In the genomic region with DNA sequence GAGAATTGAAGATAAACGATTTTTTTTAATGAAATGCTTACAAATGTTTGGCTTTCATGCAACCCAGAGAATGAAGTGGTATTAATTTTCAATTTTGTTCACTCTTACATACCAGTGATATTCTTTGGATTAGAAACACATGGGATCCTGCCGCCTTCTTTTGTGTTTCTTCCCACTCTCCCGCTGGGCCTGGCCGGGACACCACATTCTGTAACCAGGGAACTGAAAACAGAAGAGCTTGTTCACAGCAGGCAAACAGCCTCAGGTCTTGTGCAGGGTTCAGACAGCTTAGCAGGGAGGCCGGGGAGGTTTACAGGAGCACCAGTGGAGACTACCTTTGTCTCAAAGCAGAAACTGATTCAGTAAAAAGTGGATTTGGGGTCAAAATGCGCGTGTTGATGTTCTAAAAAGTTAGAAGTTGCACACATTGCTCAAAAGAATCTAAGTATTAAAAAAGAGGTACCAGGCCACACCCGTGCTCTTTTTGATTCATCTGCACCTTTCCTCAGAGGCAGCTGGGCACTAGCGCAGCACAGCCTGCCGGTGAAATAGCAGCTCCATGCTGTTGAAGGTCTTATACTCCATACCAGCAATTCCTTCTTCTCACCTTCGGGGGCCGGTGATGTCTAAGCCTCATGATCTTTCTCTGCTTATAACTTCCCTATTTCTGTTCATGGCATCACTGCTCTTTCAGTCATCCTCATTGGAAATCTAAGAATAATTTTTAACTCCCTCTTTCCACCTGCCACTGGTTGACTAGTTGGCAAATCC, we compare ENCODE assay signal across 11 cellular contexts.
DNase-seq lines count a peak whose midpoint lies in the region; ATAC-seq and TF ChIP-seq lines count a peak whose summit lies in the region.
"Had no signal": no experiment of that assay in that cellular context is flagged by ENCODE, and none has a peak within 500 bp of the region (broad histone marks: within the 10 kb centered on the region; RNA-seq: fewer than 3 reads in every experiment).

No MANE protein-coding gene starts in this region.

- no peaks in the 10 kb centered on the region for H3K27me3 ChIP-seq in transverse colon

- no peak for TF ChIP-seq CTCF in activated CD8-positive, alpha-beta T cell treated with anti-CD3 and anti-CD28 coated beads for 36 hours (IDR thresholded peaks at IDR 0.05)
- TF ChIP-seq CTCF in transverse colon (IDR thresholded peaks at IDR 0.05) = no peak

- H3K27me3 Mint-ChIP-seq in activated CD8-positive, alpha-beta T cell treated with anti-CD3 and anti-CD28 coated beads for 36 hours = no peaks in the 10 kb centered on the region
- H3K27me3 Mint-ChIP-seq in activated CD8-positive, alpha-beta T cell treated with anti-CD3 and anti-CD28 coated beads, Interleukin-2, amount 10 ng/mL, durations not matched to agents 7 days and 5 days (ENCODE audit: low read depth) = no peaks in the 10 kb centered on the region
- H3K27me3 Mint-ChIP-seq: B cell had no signal

- H3K9me3 ChIP-seq in transverse colon = no peaks in the 10 kb centered on the region

- H3K36me3 Mint-ChIP-seq in activated CD8-positive, alpha-beta T cell treated with anti-CD3 and anti-CD28 coated beads for 36 hours (ENCODE audit: low read depth) = peaks cover 16% of the 10 kb centered on the region
- H3K36me3 Mint-ChIP-seq in activated CD8-positive, alpha-beta T cell treated with anti-CD3 and anti-CD28 coated beads, Interleukin-2, amount 10 ng/mL, durations not matched to agents 7 days and 5 days (ENCODE audit: low read depth) = peaks cover 6% of the 10 kb centered on the region

- POLR2A ChIA-PET in activated CD8-positive, alpha-beta T cell treated with anti-CD3 and anti-CD28 coated beads for 36 hours (lab: Charles Lee) = interaction anchor here (1.1 kb wide), 2 partner anchors 10 to 41 kb away, joined by 3 read pairs; no protein-coding TSS in a partner anchor
- POLR2A ChIA-PET in activated CD8-positive, alpha-beta T cell treated with anti-CD3 and anti-CD28 coated beads, Interleukin-2, amount 10 ng/mL, durations not matched to agents 7 days and 5 days (lab: Charles Lee) = no interaction called here

- H3K4me1 ChIP-seq in transverse colon = peaks cover 0 to 6% (median 0%) of the 10 kb centered on the region in 4 donors

- H3K36me3 ChIP-seq in transverse colon = peaks cover 0 to 62% (median 16%) of the 10 kb centered on the region in 4 donors

- H3K4me3 ChIP-seq in transverse colon = no peak overlapping the region

- no peaks in the 10 kb centered on the region for H3K4me1 Mint-ChIP-seq in activated CD8-positive, alpha-beta T cell treated with anti-CD3 and anti-CD28 coated beads for 36 hours (ENCODE audit: low read depth)
- H3K4me1 Mint-ChIP-seq in activated CD8-positive, alpha-beta T cell treated with anti-CD3 and anti-CD28 coated beads, Interleukin-2, amount 10 ng/mL, durations not matched to agents 7 days and 5 days (ENCODE audit: low read depth) = no peaks in the 10 kb centered on the region
- H3K4me1 Mint-ChIP-seq: B cell had no signal

- CTCF ChIA-PET in activated CD8-positive, alpha-beta T cell treated with anti-CD3 and anti-CD28 coated beads for 36 hours (lab: Charles Lee) = interaction anchor here (0.7 to 2.1 kb wide), 5 partner anchors 9 to 151 kb away, joined by 3 to 13 read pairs (median 3); no protein-coding TSS in a partner anchor
- CTCF ChIA-PET in activated CD8-positive, alpha-beta T cell treated with anti-CD3 and anti-CD28 coated beads, Interleukin-2, amount 10 ng/mL, durations not matched to agents 7 days and 5 days (lab: Charles Lee) = interaction anchor here (1.4 to 5.2 kb wide), 3 partner anchors 10 to 151 kb away, joined by 3 to 30 read pairs (median 3); no protein-coding TSS in a partner anchor

- H3K27ac ChIP-seq in transverse colon = peak overlapping the region in 3 of 4 donors; percentile 9 to 42 (median 21)

- no peak for TF ChIP-seq POLR2A in transverse colon (IDR thresholded peaks at IDR 0.05)

- H3K4me3 Mint-ChIP-seq in activated CD8-positive, alpha-beta T cell treated with anti-CD3 and anti-CD28 coated beads for 36 hours = no peak overlapping the region
- no peak overlapping the region for H3K4me3 Mint-ChIP-seq in activated CD8-positive, alpha-beta T cell treated with anti-CD3 and anti-CD28 coated beads, Interleukin-2, amount 10 ng/mL, durations not matched to agents 7 days and 5 days
- H3K4me3 Mint-ChIP-seq: B cell; T-helper 1 cell treated with Interleukin-12 subunit alpha and Interleukin-12 subunit beta and Interleukin-4 antibody, amounts not matched to agents 30 μg/mL and 1 μg/mL, for 36 hours had no signal

- H3K27ac Mint-ChIP-seq in activated CD8-positive, alpha-beta T cell treated with anti-CD3 and anti-CD28 coated beads for 36 hours = peak overlapping the region; percentile 6
- H3K27ac Mint-ChIP-seq in activated CD8-positive, alpha-beta T cell treated with anti-CD3 and anti-CD28 coated beads, Interleukin-2, amount 10 ng/mL, durations not matched to agents 7 days and 5 days = no peak overlapping the region
- H3K27ac Mint-ChIP-seq: B cell; T-helper 1 cell treated with Interleukin-12 subunit alpha and Interleukin-12 subunit beta and Interleukin-4 antibody, amounts not matched to agents 30 μg/mL and 1 μg/mL, for 36 hours had no signal

- WGBS in transverse colon (ENCODE audit: low coverage in 1 of 2), 2 donors = 84 to 86% methylated on average over 7 to 12 of the region's 12 CpGs

- intact Hi-C loops in activated CD8-positive, alpha-beta T cell treated with anti-CD3 and anti-CD28 coated beads for 36 hours (cut with micrococcal nuclease) = no loop called here
- intact Hi-C loops in transverse colon (cut with DNase I; ENCODE audit: low total_unique reads) = no loop called here

- no peaks in the 10 kb centered on the region for H3K9me3 Mint-ChIP-seq in activated CD8-positive, alpha-beta T cell treated with anti-CD3 and anti-CD28 coated beads for 36 hours
- no peaks in the 10 kb centered on the region for H3K9me3 Mint-ChIP-seq in activated CD8-positive, alpha-beta T cell treated with anti-CD3 and anti-CD28 coated beads, Interleukin-2, amount 10 ng/mL, durations not matched to agents 7 days and 5 days (ENCODE audit: insufficient read depth)
- H3K9me3 Mint-ChIP-seq: T-helper 1 cell treated with Interleukin-12 subunit alpha and Interleukin-12 subunit beta and Interleukin-4 antibody, amounts not matched to agents 30 μg/mL and 1 μg/mL, for 36 hours had no signal

- in situ Hi-C loops in transverse colon (cut with MboI; ENCODE audit: low pct_ligation_motif_present in 1 of 4, low pct_unique_long_range_greater_than_20kb in 1 of 4, low sequenced_read_pairs in 3 of 4) = no loop called here

- ATAC-seq in activated CD8-positive, alpha-beta T cell treated with anti-CD3 and anti-CD28 coated beads for 36 hours = no peak
- no peak for ATAC-seq in activated CD8-positive, alpha-beta T cell treated with anti-CD3 and anti-CD28 coated beads, Interleukin-2, amount 10 ng/mL, durations not matched to agents 7 days and 5 days
- no peak for ATAC-seq in HG02678 (IDR thresholded peaks at IDR 0.05; ENCODE audit: unreplicated experiment)

- no peak for TF ChIP-seq EP300 in transverse colon (IDR thresholded peaks at IDR 0.05; ENCODE audit: low read depth)

- DNase-seq in activated CD8-positive, alpha-beta T cell treated with anti-CD3 and anti-CD28 coated beads for 36 hours = no peak
- DNase-seq in activated CD8-positive, alpha-beta T cell treated with anti-CD3 and anti-CD28 coated beads, Interleukin-2, amount 10 ng/mL, durations not matched to agents 7 days and 5 days = no peak
- DNase-seq in anterior cingulate cortex (lab: John Stamatoyannopoulos, UW) = peak in 31 of 58 donors; percentile 5 to 67 (median 29)
- peak; percentile 42 for DNase-seq in iPS-NIHi7 (ENCODE audit: extremely low spot score)
- DNase-seq in transverse colon = no peak
- DNase-seq in T-helper 2 cell = no peak
- no peak for DNase-seq in NCI-H748 treated with DMSO at 0.1 percent for 48 hours (lab: John Stamatoyannopoulos, UW)
- DNase-seq: amniotic stem cell had no signal

Comparison
In these comparisons a context has a peak if more than half of its experiments do, and no peak if none do; other contexts are left out.
1. DNase-seq: peak in anterior cingulate cortex (31 of 58) and iPS-NIHi7 (single experiment); none in activated CD8-positive, alpha-beta T cell treated with anti-CD3 and anti-CD28 coated beads for 36 hours (single experiment), activated CD8-positive, alpha-beta T cell treated with anti-CD3 and anti-CD28 coated beads, Interleukin-2, amount 10 ng/mL, durations not matched to agents 7 days and 5 days (single experiment), transverse colon (single experiment), T-helper 2 cell (0 of 5) and NCI-H748 treated with DMSO at 0.1 percent for 48 hours (single experiment).